ENCODE assay signal across 9 cellular contexts in genomic region chr3:2711081-2711480, GRCh38.
"Had no signal": no experiment of that assay in that cellular context is flagged by ENCODE, and none has a peak within 500 bp of the region (broad histone marks: within the 10 kb centered on the region; RNA-seq: fewer than 3 reads in every experiment).

No MANE protein-coding gene starts in this region.

- H3K4me3 Mint-ChIP-seq: H9, IgD-negative memory B cell had no signal

- H3K4me2 ChIP-seq: KMS-11 had no signal

- FAIRE-seq: H54 had no signal

- DNase-seq: GOT3, H9, HCEC 1CT, Karpas-422, KBM-7 had no signal

- H3K9me3 Mint-ChIP-seq: H9, IgD-negative memory B cell had no signal

- H3K36me3 Mint-ChIP-seq: IgD-negative memory B cell had no signal

- H3K4me1 Mint-ChIP-seq: H9 had no signal

- H3K27ac ChIP-seq: HL-60, KMS-11 had no signal

- H3K27me3 Mint-ChIP-seq: IgD-negative memory B cell had no signal

- H3K27ac Mint-ChIP-seq: H9, IgD-negative memory B cell had no signal
